Comparison of ENCODE assay signal across 13 cellular contexts in genomic region chr3:39361252-39361927, GRCh38. TPM values are rescaled to one million over a fixed set of nuclear protein-coding genes. Genes with fewer than 3 reads are reported as not detected.
DNase-seq lines count a peak whose midpoint lies in the region; ATAC-seq and TF ChIP-seq lines count a peak whose summit lies in the region.
"Had no signal": no experiment of that assay in that cellular context is flagged by ENCODE, and none has a peak within 500 bp of the region (broad histone marks: within the 10 kb centered on the region; RNA-seq: fewer than 3 reads in every experiment).

No MANE protein-coding gene starts in this region.

- H3K27me3 Mint-ChIP-seq in naive thymus-derived CD4-positive, alpha-beta T cell, result peaks cover 0 to 10% (median 0%) of the 10 kb centered on the region in 5 donors

- H3K9me3 Mint-ChIP-seq in naive thymus-derived CD4-positive, alpha-beta T cell, result peaks cover 0 to 21% (median 0%) of the 10 kb centered on the region in 11 donors
- H3K9me3 Mint-ChIP-seq: GM23338 had no signal

- POLR2A ChIA-PET in naive thymus-derived CD4-positive, alpha-beta T cell (lab: Charles Lee), result interaction anchor here (1.0 kb wide), 1 partner anchor 17 kb away, joined by 3 read pairs; no protein-coding TSS in a partner anchor

- peaks cover 24 to 61% (median 49%) of the 10 kb centered on the region in 7 donors for H3K4me1 Mint-ChIP-seq in naive thymus-derived CD4-positive, alpha-beta T cell
- H3K4me1 Mint-ChIP-seq: GM23338 had no signal

- no peaks in the 10 kb centered on the region for H3K79me2 ChIP-seq in GM23248 (ENCODE audit: insufficient read depth)

- H3K4me1 ChIP-seq in naive thymus-derived CD4-positive, alpha-beta T cell (ENCODE audit: control insufficient read depth in 2 of 2, insufficient read depth in 2 of 2, low read length in 2 of 2), result peaks cover 18 to 28% of the 10 kb centered on the region in 2 donors
- no peaks in the 10 kb centered on the region for H3K4me1 ChIP-seq in GM23248 (ENCODE audit: insufficient read depth)

- no peaks in the 10 kb centered on the region for H3K9me3 ChIP-seq in naive thymus-derived CD4-positive, alpha-beta T cell (ENCODE audit: control insufficient read depth in 2 of 3, low read length in 3 of 3)
- no peaks in the 10 kb centered on the region for H3K9me3 ChIP-seq in GM23248 (ENCODE audit: low read depth)
- H3K9me3 ChIP-seq: MG63, thoracic aorta had no signal

- H3K9ac ChIP-seq in GM23248, result no peak overlapping the region

- DNase-seq in GM06990 (ENCODE audit: extremely low read depth, insufficient read length) (peak; percentile 40), GM23248 (no peak), HT-29 (ENCODE audit: low spot score) (no peak), NCI-H69 (lab: John Stamatoyannopoulos, UW) (no peak), EL (no peak)
- peak; percentile 12 to 23 for DNase-seq in activated CD4-positive, alpha-beta T cell treated with anti-CD3 and anti-CD28 coated beads, Interleukin-2, amount 50 U/mL, for 4 hours
- peak in 4 of 9 donors; percentile 25 to 70 (median 34) for DNase-seq in naive thymus-derived CD4-positive, alpha-beta T cell
- DNase-seq: caudate nucleus, MG63 had no signal

- CTCF ChIA-PET in naive thymus-derived CD4-positive, alpha-beta T cell (lab: Charles Lee), result interaction anchor here (0.9 to 1.0 kb wide), 2 partner anchors 17 to 74 kb away, joined by 3 read pairs; no protein-coding TSS in a partner anchor

- no peak overlapping the region for H3K4me3 ChIP-seq in GM06990 (replicated peaks; ENCODE audit: low read depth, low read length)
- H3K4me3 ChIP-seq in naive thymus-derived CD4-positive, alpha-beta T cell (ENCODE audit: low read length), result no peak overlapping the region
- no peak overlapping the region for H3K4me3 ChIP-seq in GM23248
- H3K4me3 ChIP-seq: GM23338, MG63, thoracic aorta had no signal

- 40 to 42% methylated on average over 8 of the region's 8 CpGs for WGBS in GM23248 (ENCODE audit: low coverage in 1 of 2, low lambda C conversion rate in 2 of 2, missing lambda C conversion rate in 2 of 2), 2 experiments

- no peaks in the 10 kb centered on the region for H3K27me3 ChIP-seq in GM06990 (replicated peaks; ENCODE audit: control insufficient read depth, insufficient read depth, low read length)
- no peaks in the 10 kb centered on the region for H3K27me3 ChIP-seq in naive thymus-derived CD4-positive, alpha-beta T cell (ENCODE audit: control insufficient read depth in 2 of 2, insufficient read depth in 2 of 2, low read length in 2 of 2)
- no peaks in the 10 kb centered on the region for H3K27me3 ChIP-seq in GM23248 (replicated peaks; ENCODE audit: insufficient read depth)
- H3K27me3 ChIP-seq: MG63 had no signal

- H3K36me3 Mint-ChIP-seq in naive thymus-derived CD4-positive, alpha-beta T cell, result peaks cover 0 to 46% (median 0%) of the 10 kb centered on the region in 5 donors

- H4K20me1 ChIP-seq in GM23248 (ENCODE audit: insufficient read depth), result no peaks in the 10 kb centered on the region

- H3K27ac ChIP-seq in naive thymus-derived CD4-positive, alpha-beta T cell (ENCODE audit: low read depth, low read length), result no peak overlapping the region
- no peak overlapping the region for H3K27ac ChIP-seq in GM23248
- H3K27ac ChIP-seq: thoracic aorta had no signal

- H3F3A ChIP-seq in GM23248 (ENCODE audit: insufficient read depth), result no peaks in the 10 kb centered on the region

- peak; percentile 72 for ATAC-seq in HG02798 (IDR thresholded peaks at IDR 0.05; ENCODE audit: poor library complexity, unreplicated experiment)
- ATAC-seq in naive thymus-derived CD4-positive, alpha-beta T cell, result peak; percentile 93
- ATAC-seq: GM23338 had no signal

- no peaks in the 10 kb centered on the region for H3K9me2 ChIP-seq in GM23248 (ENCODE audit: insufficient read depth)

- no peak for TF ChIP-seq CTCF in GM06990 (IDR thresholded peaks at IDR 0.05; ENCODE audit: insufficient read depth, low read length, poor library complexity, severe bottlenecking)

- no peak overlapping the region for H2AFZ ChIP-seq in GM23248
- H2AFZ ChIP-seq: GM23338 had no signal

- in situ Hi-C loops in GM23248 (cut with MboI), result no loop called here

- intact Hi-C loops in naive thymus-derived CD4-positive, alpha-beta T cell (cut with micrococcal nuclease), result loop anchor here in 1 of 2 donors (1.0 to 5.0 kb wide), 3 partner anchors 22 to 69 kb away; partner anchors contain the start of genes CCR8 and SLC25A38

- peak overlapping the region; percentile 13 to 89 (median 43) for H3K27ac Mint-ChIP-seq in naive thymus-derived CD4-positive, alpha-beta T cell
- H3K27ac Mint-ChIP-seq: GM23338 had no signal

- H3K4me2 ChIP-seq in GM23248 (ENCODE audit: unreplicated experiment), result no peak overlapping the region
- H3K4me2 ChIP-seq: GM23338 had no signal

- H3K36me3 ChIP-seq in GM06990 (ENCODE audit: control insufficient read depth, insufficient read depth, low read length) (no peaks in the 10 kb centered on the region), GM23248 (ENCODE audit: low read depth) (no peaks in the 10 kb centered on the region)
- H3K36me3 ChIP-seq in naive thymus-derived CD4-positive, alpha-beta T cell (ENCODE audit: control insufficient read depth in 2 of 3, insufficient read depth in 3 of 3, low read length in 3 of 3), result no peaks in the 10 kb centered on the region
- H3K36me3 ChIP-seq: MG63, thoracic aorta had no signal

- H3K4me3 Mint-ChIP-seq in naive thymus-derived CD4-positive, alpha-beta T cell, result peak overlapping the region; percentile 25 to 82 (median 68)
- H3K4me3 Mint-ChIP-seq: GM23338 had no signal

RNA-seq across cellular contexts. Expression of gene SLC25A38, which starts 21.8 kb away (rescaled TPM):
- total RNA-seq in naive thymus-derived CD4-positive, alpha-beta T cell, result 10 to 100 TPM; 30.3 to 50.2 (median 46.8) TPM
- 10 to 100 TPM; 45.0 to 53.7 TPM for polyA plus RNA-seq in naive thymus-derived CD4-positive, alpha-beta T cell
- total RNA-seq in GM23248 (2014; rRNA removed; shearing (Covaris generic)), result 28.2 and 40.1 TPM in 2 replicates
- 23.3 and 23.9 TPM in 2 replicates for polyA plus RNA-seq in GM23248 (2016; fragmentation: Nextera tagmentation; extraction: Ambion mirVana)
- 18.1 and 24.1 TPM in 2 replicates for total RNA-seq in HT-29 (2014; rRNA removed; shearing (Covaris generic))

RNA-seq across cellular contexts. Expression of gene CCR8, which starts 31.9 kb away (rescaled TPM):
- total RNA-seq in naive thymus-derived CD4-positive, alpha-beta T cell, result 10 to 100 TPM in 1 of 5 experiments, 1 to 10 TPM in 1, under 1 TPM in 1, not detected in 2; 0.43 to 10.7 (median 1.3) TPM
- not detected for polyA plus RNA-seq in naive thymus-derived CD4-positive, alpha-beta T cell
- total RNA-seq in GM23248 (2014; rRNA removed; shearing (Covaris generic)), result not detected in 2 replicates
- polyA plus RNA-seq in GM23248 (2016; fragmentation: Nextera tagmentation; extraction: Ambion mirVana), result not detected in 2 replicates
- not detected in 2 replicates for total RNA-seq in HT-29 (2014; rRNA removed; shearing (Covaris generic))
- total RNA-seq: Daoy, GM23338, thoracic aorta had no signal

RNA-seq across cellular contexts. Expression of gene RPSA, which starts 45.1 kb away (rescaled TPM):
- total RNA-seq in naive thymus-derived CD4-positive, alpha-beta T cell, result 1,000 to 10,000 TPM; 1,411 to 1,898 (median 1,693) TPM
- polyA plus RNA-seq in naive thymus-derived CD4-positive, alpha-beta T cell, result 1,000 to 10,000 TPM; 1,357 to 1,450 TPM
- 1,561 and 1,590 TPM in 2 replicates for total RNA-seq in GM23248 (2014; rRNA removed; shearing (Covaris generic))
- 406 and 418 TPM in 2 replicates for polyA plus RNA-seq in GM23248 (2016; fragmentation: Nextera tagmentation; extraction: Ambion mirVana)
- total RNA-seq in HT-29 (2014; rRNA removed; shearing (Covaris generic)), result 1,278 and 1,405 TPM in 2 replicates

Comparison
In these comparisons a context has a peak if more than half of its experiments do, and no peak if none do; other contexts are left out.
1. DNase-seq: peak in GM06990 (single experiment) and activated CD4-positive, alpha-beta T cell treated with anti-CD3 and anti-CD28 coated beads, Interleukin-2, amount 50 U/mL, for 4 hours (2 of 2); none in GM23248 (single experiment), HT-29 (single experiment), NCI-H69 (single experiment) and EL (single experiment).